In the genomic region with DNA sequence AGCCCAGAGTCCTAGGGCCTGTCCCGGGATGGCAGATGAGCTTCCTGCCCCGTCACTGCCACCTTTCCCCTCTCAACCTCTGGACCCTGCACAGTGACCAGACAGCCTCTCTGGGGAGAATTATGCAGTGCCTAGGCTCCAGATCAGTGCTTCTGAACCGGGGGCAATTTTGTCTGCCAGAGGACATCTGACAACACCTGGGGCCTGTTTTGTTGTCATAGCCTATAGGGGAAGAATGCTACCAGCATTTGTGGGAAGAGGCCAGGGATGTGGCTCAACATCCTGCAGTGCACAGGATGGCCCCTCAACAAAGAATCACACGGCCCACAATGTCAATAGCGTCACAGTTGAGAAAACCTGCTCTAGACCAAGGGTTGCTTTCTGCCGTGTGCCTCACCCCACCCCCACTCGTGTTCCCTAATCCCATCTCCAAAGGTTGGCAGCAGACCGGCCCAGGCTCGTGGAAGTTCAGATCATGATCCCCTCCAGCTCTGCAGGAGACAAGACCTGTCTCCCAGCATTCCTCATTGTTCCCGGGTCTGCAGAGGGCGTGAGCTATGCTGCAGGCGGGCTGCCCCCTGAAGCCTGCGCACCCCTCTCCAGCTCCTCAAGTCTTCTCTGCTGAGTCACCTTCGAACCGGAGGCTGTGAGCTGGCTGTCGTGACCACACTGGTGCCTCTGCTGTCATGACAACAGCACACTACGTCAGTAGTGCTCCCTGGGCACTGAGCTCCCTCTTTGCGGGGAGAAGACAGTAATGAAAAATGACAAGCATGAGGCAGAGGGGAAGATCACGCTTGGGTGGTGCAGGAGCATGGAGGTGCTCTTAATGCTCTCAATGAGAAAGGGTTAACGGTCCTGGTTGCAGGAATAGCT, we compare ENCODE assay signal across 1 cellular context.
TF ChIP-seq lines count a peak whose summit lies in the region.

No MANE protein-coding gene starts in this region.

TF ChIP-seq in HEK293, 187 proteins besides CTCF, POLR2A, EP300 and RAD21 (continued from another document and continues in another):
- TF ChIP-seq ZFP69B (tag by site-specific recombination; IDR thresholded peaks at IDR 0.05) (0 out of 2 replicates have a peak, but pooled peaks have one; percentile 20), KLF8 (tag by site-specific recombination; IDR thresholded peaks at IDR 0.05) (peak; percentile 80), ZBTB7A (tag by site-specific recombination; IDR thresholded peaks at IDR 0.05; ENCODE audit: low read depth) (no peak), SCRT1 (tag by site-specific recombination; IDR thresholded peaks at IDR 0.05; ENCODE audit: borderline replicate concordance) (no peak), SP2 (tag by site-specific recombination; IDR thresholded peaks at IDR 0.05) (peak; percentile 19; the same call in 1 of the 2 replicates), ZNF514 (tag by site-specific recombination; IDR thresholded peaks at IDR 0.05) (no peak), ZNF544 (tag by site-specific recombination; IDR thresholded peaks at IDR 0.05) (no peak), ZNF37A (tag by site-specific recombination; IDR thresholded peaks at IDR 0.05) (no peak), MYNN (tag by site-specific recombination; IDR thresholded peaks at IDR 0.05; ENCODE audit: borderline replicate concordance) (no peak; the same call in 1 of the 2 replicates), ZNF114 (tag by site-specific recombination; IDR thresholded peaks at IDR 0.05) (no peak), ZNF214 (tag by site-specific recombination; IDR thresholded peaks at IDR 0.05; ENCODE audit: borderline replicate concordance) (no peak), ZFP41 (tag by site-specific recombination; IDR thresholded peaks at IDR 0.05; ENCODE audit: borderline replicate concordance) (no peak), ZXDB (tag by site-specific recombination; IDR thresholded peaks at IDR 0.05) (peak; percentile 36), ZNF404 (tag by site-specific recombination; IDR thresholded peaks at IDR 0.05) (no peak), ZNF16 (tag by site-specific recombination; IDR thresholded peaks at IDR 0.05; ENCODE audit: low read depth) (no peak), ZNF2 (tag by site-specific recombination; IDR thresholded peaks at IDR 0.05) (no peak), ZNF174 (tag by site-specific recombination; IDR thresholded peaks at IDR 0.05) (no peak), ZBTB21 (tag by site-specific recombination; IDR thresholded peaks at IDR 0.05) (peak; percentile 46), ZNF510 (tag by site-specific recombination; IDR thresholded peaks at IDR 0.05; ENCODE audit: insufficient replicate concordance) (no peak), ZBTB17 (tag by site-specific recombination; IDR thresholded peaks at IDR 0.05) (peak; percentile 82), TCF7L2 (IDR thresholded peaks at IDR 0.05; ENCODE audit: borderline replicate concordance, low read depth, low read length) (no peak), ZNF791 (tag by site-specific recombination; IDR thresholded peaks at IDR 0.05) (no peak), ZNF654 (tag by site-specific recombination; IDR thresholded peaks at IDR 0.05; ENCODE audit: low read depth) (no peak), ZNF571 (tag by site-specific recombination; IDR thresholded peaks at IDR 0.05) (no peak), ZNF221 (tag by site-specific recombination; IDR thresholded peaks at IDR 0.05; ENCODE audit: borderline replicate concordance) (no peak), ZNF707 (tag by site-specific recombination; IDR thresholded peaks at IDR 0.05) (no peak), ZNF600 (tag by site-specific recombination; IDR thresholded peaks at IDR 0.05) (peak; percentile 95), SP7 (tag by site-specific recombination; IDR thresholded peaks at IDR 0.05) (peak; percentile 77), ZNF133 (tag by site-specific recombination; IDR thresholded peaks at IDR 0.05) (no peak), SALL2 (tag by site-specific recombination; IDR thresholded peaks at IDR 0.05; ENCODE audit: borderline replicate concordance) (no peak), ZNF664 (tag by site-specific recombination; IDR thresholded peaks at IDR 0.05) (no peak)
- TF ChIP-seq, protein P1, sequence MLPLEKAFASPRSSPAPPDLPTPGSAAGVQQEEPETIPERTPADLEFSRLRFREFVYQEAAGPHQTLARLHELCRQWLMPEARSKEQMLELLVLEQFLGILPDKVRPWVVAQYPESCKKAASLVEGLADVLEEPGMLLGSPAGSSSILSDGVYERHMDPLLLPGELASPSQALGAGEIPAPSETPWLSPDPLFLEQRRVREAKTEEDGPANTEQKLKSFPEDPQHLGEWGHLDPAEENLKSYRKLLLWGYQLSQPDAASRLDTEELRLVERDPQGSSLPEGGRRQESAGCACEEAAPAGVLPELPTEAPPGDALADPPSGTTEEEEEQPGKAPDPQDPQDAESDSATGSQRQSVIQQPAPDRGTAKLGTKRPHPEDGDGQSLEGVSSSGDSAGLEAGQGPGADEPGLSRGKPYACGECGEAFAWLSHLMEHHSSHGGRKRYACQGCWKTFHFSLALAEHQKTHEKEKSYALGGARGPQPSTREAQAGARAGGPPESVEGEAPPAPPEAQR (tag by site-specific recombination; IDR thresholded peaks at IDR 0.05): no peak
- TF ChIP-seq, protein P2, sequence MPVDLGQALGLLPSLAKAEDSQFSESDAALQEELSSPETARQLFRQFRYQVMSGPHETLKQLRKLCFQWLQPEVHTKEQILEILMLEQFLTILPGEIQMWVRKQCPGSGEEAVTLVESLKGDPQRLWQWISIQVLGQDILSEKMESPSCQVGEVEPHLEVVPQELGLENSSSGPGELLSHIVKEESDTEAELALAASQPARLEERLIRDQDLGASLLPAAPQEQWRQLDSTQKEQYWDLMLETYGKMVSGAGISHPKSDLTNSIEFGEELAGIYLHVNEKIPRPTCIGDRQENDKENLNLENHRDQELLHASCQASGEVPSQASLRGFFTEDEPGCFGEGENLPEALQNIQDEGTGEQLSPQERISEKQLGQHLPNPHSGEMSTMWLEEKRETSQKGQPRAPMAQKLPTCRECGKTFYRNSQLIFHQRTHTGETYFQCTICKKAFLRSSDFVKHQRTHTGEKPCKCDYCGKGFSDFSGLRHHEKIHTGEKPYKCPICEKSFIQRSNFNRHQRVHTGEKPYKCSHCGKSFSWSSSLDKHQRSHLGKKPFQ (tag by site-specific recombination; IDR thresholded peaks at IDR 0.05): no peak
- TF ChIP-seq, protein P3, sequence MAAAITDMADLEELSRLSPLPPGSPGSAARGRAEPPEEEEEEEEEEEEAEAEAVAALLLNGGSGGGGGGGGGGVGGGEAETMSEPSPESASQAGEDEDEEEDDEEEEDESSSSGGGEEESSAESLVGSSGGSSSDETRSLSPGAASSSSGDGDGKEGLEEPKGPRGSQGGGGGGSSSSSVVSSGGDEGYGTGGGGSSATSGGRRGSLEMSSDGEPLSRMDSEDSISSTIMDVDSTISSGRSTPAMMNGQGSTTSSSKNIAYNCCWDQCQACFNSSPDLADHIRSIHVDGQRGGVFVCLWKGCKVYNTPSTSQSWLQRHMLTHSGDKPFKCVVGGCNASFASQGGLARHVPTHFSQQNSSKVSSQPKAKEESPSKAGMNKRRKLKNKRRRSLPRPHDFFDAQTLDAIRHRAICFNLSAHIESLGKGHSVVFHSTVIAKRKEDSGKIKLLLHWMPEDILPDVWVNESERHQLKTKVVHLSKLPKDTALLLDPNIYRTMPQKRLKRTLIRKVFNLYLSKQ (tag by site-specific recombination; IDR thresholded peaks at IDR 0.05; ENCODE audit: borderline replicate concordance): no peak
- TF ChIP-seq, protein P4, sequence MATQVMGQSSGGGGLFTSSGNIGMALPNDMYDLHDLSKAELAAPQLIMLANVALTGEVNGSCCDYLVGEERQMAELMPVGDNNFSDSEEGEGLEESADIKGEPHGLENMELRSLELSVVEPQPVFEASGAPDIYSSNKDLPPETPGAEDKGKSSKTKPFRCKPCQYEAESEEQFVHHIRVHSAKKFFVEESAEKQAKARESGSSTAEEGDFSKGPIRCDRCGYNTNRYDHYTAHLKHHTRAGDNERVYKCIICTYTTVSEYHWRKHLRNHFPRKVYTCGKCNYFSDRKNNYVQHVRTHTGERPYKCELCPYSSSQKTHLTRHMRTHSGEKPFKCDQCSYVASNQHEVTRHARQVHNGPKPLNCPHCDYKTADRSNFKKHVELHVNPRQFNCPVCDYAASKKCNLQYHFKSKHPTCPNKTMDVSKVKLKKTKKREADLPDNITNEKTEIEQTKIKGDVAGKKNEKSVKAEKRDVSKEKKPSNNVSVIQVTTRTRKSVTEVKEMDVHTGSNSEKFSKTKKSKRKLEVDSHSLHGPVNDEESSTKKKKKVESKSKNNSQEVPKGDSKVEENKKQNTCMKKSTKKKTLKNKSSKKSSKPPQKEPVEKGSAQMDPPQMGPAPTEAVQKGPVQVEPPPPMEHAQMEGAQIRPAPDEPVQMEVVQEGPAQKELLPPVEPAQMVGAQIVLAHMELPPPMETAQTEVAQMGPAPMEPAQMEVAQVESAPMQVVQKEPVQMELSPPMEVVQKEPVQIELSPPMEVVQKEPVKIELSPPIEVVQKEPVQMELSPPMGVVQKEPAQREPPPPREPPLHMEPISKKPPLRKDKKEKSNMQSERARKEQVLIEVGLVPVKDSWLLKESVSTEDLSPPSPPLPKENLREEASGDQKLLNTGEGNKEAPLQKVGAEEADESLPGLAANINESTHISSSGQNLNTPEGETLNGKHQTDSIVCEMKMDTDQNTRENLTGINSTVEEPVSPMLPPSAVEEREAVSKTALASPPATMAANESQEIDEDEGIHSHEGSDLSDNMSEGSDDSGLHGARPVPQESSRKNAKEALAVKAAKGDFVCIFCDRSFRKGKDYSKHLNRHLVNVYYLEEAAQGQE (tag by site-specific recombination; IDR thresholded peaks at IDR 0.05): no peak
- TF ChIP-seq, protein P5, sequence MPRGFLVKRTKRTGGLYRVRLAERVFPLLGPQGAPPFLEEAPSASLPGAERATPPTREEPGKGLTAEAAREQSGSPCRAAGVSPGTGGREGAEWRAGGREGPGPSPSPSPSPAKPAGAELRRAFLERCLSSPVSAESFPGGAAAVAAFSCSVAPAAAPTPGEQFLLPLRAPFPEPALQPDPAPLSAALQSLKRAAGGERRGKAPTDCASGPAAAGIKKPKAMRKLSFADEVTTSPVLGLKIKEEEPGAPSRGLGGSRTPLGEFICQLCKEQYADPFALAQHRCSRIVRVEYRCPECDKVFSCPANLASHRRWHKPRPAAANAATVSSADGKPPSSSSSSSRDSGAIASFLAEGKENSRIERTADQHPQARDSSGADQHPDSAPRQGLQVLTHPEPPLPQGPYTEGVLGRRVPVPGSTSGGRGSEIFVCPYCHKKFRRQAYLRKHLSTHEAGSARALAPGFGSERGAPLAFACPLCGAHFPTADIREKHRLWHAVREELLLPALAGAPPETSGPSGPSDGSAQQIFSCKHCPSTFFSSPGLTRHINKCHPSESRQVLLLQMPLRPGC (tag by site-specific recombination; IDR thresholded peaks at IDR 0.05): no peak
- TF ChIP-seq, protein P6, sequence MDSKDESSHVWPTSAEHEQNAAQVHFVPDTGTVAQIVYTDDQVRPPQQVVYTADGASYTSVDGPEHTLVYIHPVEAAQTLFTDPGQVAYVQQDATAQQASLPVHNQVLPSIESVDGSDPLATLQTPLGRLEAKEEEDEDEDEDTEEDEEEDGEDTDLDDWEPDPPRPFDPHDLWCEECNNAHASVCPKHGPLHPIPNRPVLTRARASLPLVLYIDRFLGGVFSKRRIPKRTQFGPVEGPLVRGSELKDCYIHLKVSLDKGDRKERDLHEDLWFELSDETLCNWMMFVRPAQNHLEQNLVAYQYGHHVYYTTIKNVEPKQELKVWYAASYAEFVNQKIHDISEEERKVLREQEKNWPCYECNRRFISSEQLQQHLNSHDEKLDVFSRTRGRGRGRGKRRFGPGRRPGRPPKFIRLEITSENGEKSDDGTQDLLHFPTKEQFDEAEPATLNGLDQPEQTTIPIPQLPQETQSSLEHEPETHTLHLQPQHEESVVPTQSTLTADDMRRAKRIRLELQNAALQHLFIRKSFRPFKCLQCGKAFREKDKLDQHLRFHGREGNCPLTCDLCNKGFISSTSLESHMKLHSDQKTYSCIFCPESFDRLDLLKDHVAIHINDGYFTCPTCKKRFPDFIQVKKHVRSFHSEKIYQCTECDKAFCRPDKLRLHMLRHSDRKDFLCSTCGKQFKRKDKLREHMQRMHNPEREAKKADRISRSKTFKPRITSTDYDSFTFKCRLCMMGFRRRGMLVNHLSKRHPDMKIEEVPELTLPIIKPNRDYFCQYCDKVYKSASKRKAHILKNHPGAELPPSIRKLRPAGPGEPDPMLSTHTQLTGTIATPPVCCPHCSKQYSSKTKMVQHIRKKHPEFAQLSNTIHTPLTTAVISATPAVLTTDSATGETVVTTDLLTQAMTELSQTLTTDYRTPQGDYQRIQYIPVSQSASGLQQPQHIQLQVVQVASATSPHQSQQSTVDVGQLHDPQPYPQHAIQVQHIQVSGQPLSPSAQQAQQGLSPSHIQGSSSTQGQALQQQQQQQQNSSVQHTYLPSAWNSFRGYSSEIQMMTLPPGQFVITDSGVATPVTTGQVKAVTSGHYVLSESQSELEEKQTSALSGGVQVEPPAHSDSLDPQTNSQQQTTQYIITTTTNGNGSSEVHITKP (tag by site-specific recombination; IDR thresholded peaks at IDR 0.05): peak; percentile 84
- TF ChIP-seq, protein P7, sequence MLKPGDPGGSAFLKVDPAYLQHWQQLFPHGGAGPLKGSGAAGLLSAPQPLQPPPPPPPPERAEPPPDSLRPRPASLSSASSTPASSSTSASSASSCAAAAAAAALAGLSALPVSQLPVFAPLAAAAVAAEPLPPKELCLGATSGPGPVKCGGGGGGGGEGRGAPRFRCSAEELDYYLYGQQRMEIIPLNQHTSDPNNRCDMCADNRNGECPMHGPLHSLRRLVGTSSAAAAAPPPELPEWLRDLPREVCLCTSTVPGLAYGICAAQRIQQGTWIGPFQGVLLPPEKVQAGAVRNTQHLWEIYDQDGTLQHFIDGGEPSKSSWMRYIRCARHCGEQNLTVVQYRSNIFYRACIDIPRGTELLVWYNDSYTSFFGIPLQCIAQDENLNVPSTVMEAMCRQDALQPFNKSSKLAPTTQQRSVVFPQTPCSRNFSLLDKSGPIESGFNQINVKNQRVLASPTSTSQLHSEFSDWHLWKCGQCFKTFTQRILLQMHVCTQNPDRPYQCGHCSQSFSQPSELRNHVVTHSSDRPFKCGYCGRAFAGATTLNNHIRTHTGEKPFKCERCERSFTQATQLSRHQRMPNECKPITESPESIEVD (tag by site-specific recombination; IDR thresholded peaks at IDR 0.05): no peak
- TF ChIP-seq, protein P8, sequence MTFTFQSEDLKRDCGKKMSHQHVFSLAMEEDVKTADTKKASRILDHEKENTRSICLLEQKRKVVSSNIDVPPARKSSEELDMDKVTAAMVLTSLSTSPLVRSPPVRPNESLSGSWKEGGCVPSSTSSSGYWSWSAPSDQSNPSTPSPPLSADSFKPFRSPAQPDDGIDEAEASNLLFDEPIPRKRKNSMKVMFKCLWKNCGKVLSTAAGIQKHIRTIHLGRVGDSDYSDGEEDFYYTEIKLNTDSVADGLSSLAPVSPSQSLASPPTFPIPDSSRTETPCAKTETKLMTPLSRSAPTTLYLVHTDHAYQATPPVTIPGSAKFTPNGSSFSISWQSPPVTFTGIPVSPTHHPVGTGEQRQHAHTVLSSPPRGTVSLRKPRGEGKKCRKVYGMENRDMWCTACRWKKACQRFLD (tag by site-specific recombination; IDR thresholded peaks at IDR 0.05): no peak
